ENCODE assay signal across 1 cellular context in the genomic region with DNA sequence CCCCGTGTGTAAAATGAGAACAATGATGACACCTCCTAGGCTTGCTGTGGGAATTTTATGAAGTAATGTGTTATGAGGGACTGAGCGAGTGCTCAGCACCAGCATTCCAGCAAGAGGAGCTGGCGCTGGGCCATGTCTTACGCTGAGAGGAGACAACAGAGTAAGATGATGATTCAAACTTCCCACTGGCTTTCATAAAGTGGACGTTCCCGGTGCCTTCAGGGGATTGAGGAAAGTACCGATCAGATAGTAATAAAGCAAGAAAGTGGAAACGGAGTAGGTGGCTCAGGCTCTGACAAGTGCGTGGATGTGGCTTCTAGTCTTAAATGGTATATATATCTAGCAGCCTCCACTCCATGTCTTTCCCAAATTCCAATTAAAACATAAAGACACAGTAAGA.
TF ChIP-seq lines count a peak whose summit lies in the region.

No MANE protein-coding gene starts in this region.

TF ChIP-seq in HEK293, 187 proteins besides CTCF, POLR2A, EP300 and RAD21 (continued from another document):
- TF ChIP-seq, protein P1, sequence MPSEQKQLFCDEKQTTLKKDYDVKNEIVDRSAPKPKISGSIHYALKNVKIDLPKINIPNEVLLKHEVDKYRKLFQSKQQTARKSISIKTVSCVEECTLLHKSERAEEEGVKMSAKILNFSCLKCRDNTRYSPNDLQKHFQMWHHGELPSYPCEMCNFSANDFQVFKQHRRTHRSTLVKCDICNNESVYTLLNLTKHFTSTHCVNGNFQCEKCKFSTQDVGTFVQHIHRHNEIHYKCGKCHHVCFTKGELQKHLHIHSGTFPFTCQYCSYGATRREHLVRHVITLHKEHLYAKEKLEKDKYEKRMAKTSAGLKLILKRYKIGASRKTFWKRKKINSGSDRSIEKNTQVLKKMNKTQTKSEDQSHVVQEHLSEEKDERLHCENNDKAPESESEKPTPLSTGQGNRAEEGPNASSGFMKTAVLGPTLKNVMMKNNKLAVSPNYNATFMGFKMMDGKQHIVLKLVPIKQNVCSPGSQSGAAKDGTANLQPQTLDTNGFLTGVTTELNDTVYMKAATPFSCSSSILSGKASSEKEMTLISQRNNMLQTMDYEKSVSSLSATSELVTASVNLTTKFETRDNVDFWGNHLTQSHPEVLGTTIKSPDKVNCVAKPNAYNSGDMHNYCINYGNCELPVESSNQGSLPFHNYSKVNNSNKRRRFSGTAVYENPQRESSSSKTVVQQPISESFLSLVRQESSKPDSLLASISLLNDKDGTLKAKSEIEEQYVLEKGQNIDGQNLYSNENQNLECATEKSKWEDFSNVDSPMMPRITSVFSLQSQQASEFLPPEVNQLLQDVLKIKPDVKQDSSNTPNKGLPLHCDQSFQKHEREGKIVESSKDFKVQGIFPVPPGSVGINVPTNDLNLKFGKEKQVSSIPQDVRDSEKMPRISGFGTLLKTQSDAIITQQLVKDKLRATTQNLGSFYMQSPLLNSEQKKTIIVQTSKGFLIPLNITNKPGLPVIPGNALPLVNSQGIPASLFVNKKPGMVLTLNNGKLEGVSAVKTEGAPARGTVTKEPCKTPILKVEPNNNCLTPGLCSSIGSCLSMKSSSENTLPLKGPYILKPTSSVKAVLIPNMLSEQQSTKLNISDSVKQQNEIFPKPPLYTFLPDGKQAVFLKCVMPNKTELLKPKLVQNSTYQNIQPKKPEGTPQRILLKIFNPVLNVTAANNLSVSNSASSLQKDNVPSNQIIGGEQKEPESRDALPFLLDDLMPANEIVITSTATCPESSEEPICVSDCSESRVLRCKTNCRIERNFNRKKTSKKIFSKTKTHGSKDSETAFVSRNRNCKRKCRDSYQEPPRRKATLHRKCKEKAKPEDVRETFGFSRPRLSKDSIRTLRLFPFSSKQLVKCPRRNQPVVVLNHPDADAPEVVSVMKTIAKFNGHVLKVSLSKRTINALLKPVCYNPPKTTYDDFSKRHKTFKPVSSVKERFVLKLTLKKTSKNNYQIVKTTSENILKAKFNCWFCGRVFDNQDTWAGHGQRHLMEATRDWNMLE (tag by site-specific recombination; conservative IDR thresholded peaks at IDR 0.05; ENCODE audit: low read depth), result no peak
- no peak for TF ChIP-seq ZBTB7A (tag by site-specific recombination; IDR thresholded peaks at IDR 0.05; ENCODE audit: low read depth)
- peak; percentile 21; the same call in 1 of the 2 replicates for TF ChIP-seq ZNF335 (tag by site-specific recombination; conservative IDR thresholded peaks at IDR 0.05)
- TF ChIP-seq ZBTB17 (tag by site-specific recombination; IDR thresholded peaks at IDR 0.05), result peak; percentile 63
- TF ChIP-seq ZNF184 (tag by site-specific recombination; IDR thresholded peaks at IDR 0.05), result 0 out of 2 replicates have a peak, but pooled peaks have one; percentile 18
- peak; percentile 76 for TF ChIP-seq EGR2 (tag by site-specific recombination; IDR thresholded peaks at IDR 0.05; ENCODE audit: low read depth)
- peak; percentile 61 for TF ChIP-seq ZEB2 (tag by site-specific recombination; IDR thresholded peaks at IDR 0.05)
- peak; percentile 29; the same call in 1 of the 2 replicates for TF ChIP-seq HIC1 (tag by site-specific recombination; IDR thresholded peaks at IDR 0.05)
- no peak for TF ChIP-seq ZNF324 (tag by site-specific recombination; IDR thresholded peaks at IDR 0.05)
- peak; percentile 44; the same call in 1 of the 2 replicates for TF ChIP-seq ZNF629 (tag by site-specific recombination; IDR thresholded peaks at IDR 0.05)
- TF ChIP-seq ZNF366 (tag by site-specific recombination; conservative IDR thresholded peaks at IDR 0.05), result peak; percentile 45
- TF ChIP-seq ZNF121 (tag by site-specific recombination; IDR thresholded peaks at IDR 0.05), result no peak
- no peak for TF ChIP-seq ZNF701 (tag by site-specific recombination; IDR thresholded peaks at IDR 0.05)
- TF ChIP-seq ZNF311 (tag by site-specific recombination; IDR thresholded peaks at IDR 0.05; ENCODE audit: borderline replicate concordance), result no peak
- TF ChIP-seq, protein P2, sequence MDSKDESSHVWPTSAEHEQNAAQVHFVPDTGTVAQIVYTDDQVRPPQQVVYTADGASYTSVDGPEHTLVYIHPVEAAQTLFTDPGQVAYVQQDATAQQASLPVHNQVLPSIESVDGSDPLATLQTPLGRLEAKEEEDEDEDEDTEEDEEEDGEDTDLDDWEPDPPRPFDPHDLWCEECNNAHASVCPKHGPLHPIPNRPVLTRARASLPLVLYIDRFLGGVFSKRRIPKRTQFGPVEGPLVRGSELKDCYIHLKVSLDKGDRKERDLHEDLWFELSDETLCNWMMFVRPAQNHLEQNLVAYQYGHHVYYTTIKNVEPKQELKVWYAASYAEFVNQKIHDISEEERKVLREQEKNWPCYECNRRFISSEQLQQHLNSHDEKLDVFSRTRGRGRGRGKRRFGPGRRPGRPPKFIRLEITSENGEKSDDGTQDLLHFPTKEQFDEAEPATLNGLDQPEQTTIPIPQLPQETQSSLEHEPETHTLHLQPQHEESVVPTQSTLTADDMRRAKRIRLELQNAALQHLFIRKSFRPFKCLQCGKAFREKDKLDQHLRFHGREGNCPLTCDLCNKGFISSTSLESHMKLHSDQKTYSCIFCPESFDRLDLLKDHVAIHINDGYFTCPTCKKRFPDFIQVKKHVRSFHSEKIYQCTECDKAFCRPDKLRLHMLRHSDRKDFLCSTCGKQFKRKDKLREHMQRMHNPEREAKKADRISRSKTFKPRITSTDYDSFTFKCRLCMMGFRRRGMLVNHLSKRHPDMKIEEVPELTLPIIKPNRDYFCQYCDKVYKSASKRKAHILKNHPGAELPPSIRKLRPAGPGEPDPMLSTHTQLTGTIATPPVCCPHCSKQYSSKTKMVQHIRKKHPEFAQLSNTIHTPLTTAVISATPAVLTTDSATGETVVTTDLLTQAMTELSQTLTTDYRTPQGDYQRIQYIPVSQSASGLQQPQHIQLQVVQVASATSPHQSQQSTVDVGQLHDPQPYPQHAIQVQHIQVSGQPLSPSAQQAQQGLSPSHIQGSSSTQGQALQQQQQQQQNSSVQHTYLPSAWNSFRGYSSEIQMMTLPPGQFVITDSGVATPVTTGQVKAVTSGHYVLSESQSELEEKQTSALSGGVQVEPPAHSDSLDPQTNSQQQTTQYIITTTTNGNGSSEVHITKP (tag by site-specific recombination; IDR thresholded peaks at IDR 0.05), result peak; percentile 68; the same call in 1 of the 2 replicates
- TF ChIP-seq ZNF404 (tag by site-specific recombination; IDR thresholded peaks at IDR 0.05), result no peak
- TF ChIP-seq ZBTB21 (tag by site-specific recombination; IDR thresholded peaks at IDR 0.05), result no peak
- peak; percentile 81 for TF ChIP-seq PRDM1 (tag by site-specific recombination; IDR thresholded peaks at IDR 0.05)
